Comparison of ENCODE assay signal across 8 cellular contexts in the genomic region with DNA sequence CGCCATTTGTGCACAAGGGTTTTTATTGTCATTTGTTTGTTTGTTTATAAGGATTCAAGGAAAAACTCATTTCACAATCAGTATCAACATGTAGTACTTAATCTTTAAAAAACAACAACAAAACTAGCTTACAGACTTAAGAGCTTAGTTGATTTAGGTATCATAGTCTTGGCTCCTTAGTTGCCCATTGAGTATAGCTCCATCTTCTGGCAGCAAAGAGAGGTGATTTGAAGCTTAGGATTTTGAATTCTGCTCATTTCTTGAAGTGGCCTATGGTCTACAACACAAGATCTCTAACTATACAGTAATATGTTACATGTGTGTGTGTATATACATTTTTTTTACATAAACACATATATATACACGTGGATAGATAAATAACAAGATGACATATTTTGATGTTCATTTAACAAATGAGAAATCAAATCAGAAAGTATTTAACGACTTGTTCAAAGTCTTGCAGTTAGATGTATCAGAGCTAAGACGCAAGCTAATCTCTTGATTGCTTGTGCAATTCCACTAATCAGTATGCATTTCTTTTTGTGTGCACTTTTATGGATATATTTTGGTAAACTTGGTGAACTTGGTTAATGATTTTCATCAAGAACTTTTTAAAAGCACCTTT.
DNase-seq lines count a peak whose midpoint lies in the region; ATAC-seq and TF ChIP-seq lines count a peak whose summit lies in the region.

No MANE protein-coding gene starts in this region.

- peaks cover 0 to 7% (median 0%) of the 10 kb centered on the region in 7 donors for H3K9me3 Mint-ChIP-seq in CD14-positive monocyte

- H3K27ac ChIP-seq in body of pancreas (no peak overlapping the region), upper lobe of left lung (no peak overlapping the region)

- H3K4me1 Mint-ChIP-seq in CD14-positive monocyte: no peaks in the 10 kb centered on the region

- no peaks in the 10 kb centered on the region for H3K36me3 ChIP-seq in body of pancreas (replicated peaks in 1 of 2; ENCODE audit: insufficient read depth in 1 of 2, low read depth in 2 of 2)
- H3K36me3 ChIP-seq in upper lobe of left lung: no peaks in the 10 kb centered on the region

- intact Hi-C loops in CD14-positive monocyte (cut with micrococcal nuclease) (loop anchor here (10.0 kb wide), 2 partner anchors 392 to 402 kb away; no protein-coding TSS in a partner anchor), body of pancreas (cut with DNase I) (loop anchor here (5.0 kb wide), 1 partner anchor 394 kb away; no protein-coding TSS in a partner anchor)

- no peak for TF ChIP-seq EP300 in upper lobe of left lung (IDR thresholded peaks at IDR 0.05)

- no peaks in the 10 kb centered on the region for H3K4me1 ChIP-seq in body of pancreas
- H3K4me1 ChIP-seq in upper lobe of left lung: no peaks in the 10 kb centered on the region

- DNase-seq in CD14-positive monocyte (ENCODE audit: low spot score) (no peak), NCI-H526 treated with DMSO at 0.1 percent for 48 hours (lab: John Stamatoyannopoulos, UW) (peak; percentile 23), body of pancreas (peak in 1 of 4 donors; percentile 36), kidney glomerular epithelial cell (lab: John Stamatoyannopoulos, UW) (peak; percentile 70), upper lobe of left lung (no peak), DMS79 (lab: John Stamatoyannopoulos, UW) (no peak)
- DNase-seq in stimulated activated CD4-positive, alpha-beta T cell treated with anti-CD3 and anti-CD28 coated beads, Interleukin-4, amount 100 ng/mL, for 1 hour: no peak

- H3K4me3 ChIP-seq in body of pancreas (no peak overlapping the region), upper lobe of left lung (no peak overlapping the region)

- peak; percentile 71 for TF ChIP-seq CTCF in CD14-positive monocyte (IDR thresholded peaks at IDR 0.05)
- peak; percentile 44 to 82 (median 71) for TF ChIP-seq CTCF in body of pancreas (IDR thresholded peaks at IDR 0.05)
- peak; percentile 31 to 75 (median 64) for TF ChIP-seq CTCF in upper lobe of left lung (IDR thresholded peaks at IDR 0.05)

- 72 to 76% methylated on average over 4 of the region's 4 CpGs for WGBS in body of pancreas, 2 donors
- WGBS in upper lobe of left lung, 2 donors: 74 to 79% methylated on average over 4 of the region's 4 CpGs

- TF ChIP-seq POLR2A in body of pancreas (IDR thresholded peaks at IDR 0.05): no peak
- no peak for TF ChIP-seq POLR2A in upper lobe of left lung (IDR thresholded peaks at IDR 0.05)

- H3K27me3 Mint-ChIP-seq in CD14-positive monocyte (ENCODE audit: low read depth in 3 of 3): no peaks in the 10 kb centered on the region

- peak; percentile 49 for ATAC-seq in GM21423 (IDR thresholded peaks at IDR 0.05; ENCODE audit: unreplicated experiment)
- peak; percentile 74 for ATAC-seq in body of pancreas
- peak in 1 of 2 donors; percentile 72 for ATAC-seq in upper lobe of left lung (ENCODE audit: low FRiP score in 2 of 2)

- H3K9me3 ChIP-seq in body of pancreas: no peaks in the 10 kb centered on the region
- H3K9me3 ChIP-seq in upper lobe of left lung: peaks cover 0 to 3% (median 0%) of the 10 kb centered on the region in 4 donors

- no peaks in the 10 kb centered on the region for H3K36me3 Mint-ChIP-seq in CD14-positive monocyte

- H3K27me3 ChIP-seq in body of pancreas (no peaks in the 10 kb centered on the region), upper lobe of left lung (no peaks in the 10 kb centered on the region)

- H3K4me3 Mint-ChIP-seq in CD14-positive monocyte: no peak overlapping the region

- H3K27ac Mint-ChIP-seq in CD14-positive monocyte: no peak overlapping the region

Comparison
In these comparisons a context has a peak if more than half of its experiments do, and no peak if none do; other contexts are left out.
1. DNase-seq: peak in NCI-H526 treated with DMSO at 0.1 percent for 48 hours (single experiment) and kidney glomerular epithelial cell (single experiment); none in CD14-positive monocyte (single experiment), upper lobe of left lung (0 of 2), stimulated activated CD4-positive, alpha-beta T cell treated with anti-CD3 and anti-CD28 coated beads, Interleukin-4, amount 100 ng/mL, for 1 hour (single experiment) and DMS79 (single experiment).
2. Peak in every context shown above with its lines, with median percentiles within 50 percentile points of each other: CTCF ChIP-seq.